ENCODE assay signal across 8 cellular contexts in the genomic region with DNA sequence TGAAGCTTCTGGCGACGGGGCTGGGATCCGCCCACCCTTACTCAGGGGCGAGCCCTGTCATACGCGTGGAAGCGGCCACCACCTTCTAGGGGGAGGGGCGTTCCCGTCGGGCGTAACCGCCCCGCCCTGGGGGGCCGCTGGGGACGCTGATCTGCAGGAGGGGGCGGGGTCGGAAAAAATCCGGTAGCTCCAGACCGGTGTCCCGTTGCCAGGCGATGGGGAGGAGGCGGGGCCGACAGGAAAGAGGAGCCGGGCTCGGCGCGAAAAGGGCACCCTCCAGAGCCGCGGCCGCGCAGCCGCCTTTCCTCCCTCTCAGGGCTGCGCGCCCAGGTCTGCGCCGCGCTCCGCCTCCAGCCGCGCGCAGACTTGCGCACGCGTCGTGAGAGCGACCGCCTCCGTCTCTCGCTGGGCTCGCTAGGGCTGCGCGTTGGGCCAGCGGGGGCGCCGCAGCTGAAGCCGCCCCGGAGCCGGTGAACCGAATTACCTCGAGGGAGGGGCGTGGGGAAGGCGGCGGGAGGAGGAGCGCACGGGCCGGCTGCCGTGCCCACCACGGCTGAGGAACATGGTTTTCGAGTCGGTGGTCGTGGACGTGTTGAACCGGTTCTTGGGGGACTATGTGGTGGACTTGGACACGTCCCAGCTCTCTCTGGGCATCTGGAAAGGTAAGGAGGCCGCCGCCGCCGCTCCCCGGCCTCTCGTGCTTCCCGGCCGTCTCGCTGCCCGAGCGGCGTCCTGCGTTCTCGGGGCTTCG. TPM values are rescaled to one million over a fixed set of nuclear protein-coding genes. Genes with fewer than 3 reads are reported as not detected.
A peak's percentile ranks its signal among the peaks of the same experiment; 100 is the strongest.
DNase-seq lines count a peak whose midpoint lies in the region; ATAC-seq and FAIRE-seq lines count a peak whose summit lies in the region.

TSS of gene VPS13A (plus strand) at position 392 of the 751 bp plus-strand sequence. CDS start at position 563, 171 bp downstream.

- H3K36me3 ChIP-seq in mesodermal cell (ENCODE audit: control insufficient read depth, insufficient read depth, low read length): no peaks in the 10 kb centered on the region

- ATAC-seq in GM21367 (IDR thresholded peaks at IDR 0.05; ENCODE audit: unreplicated experiment): peak; percentile 78

- H3K27ac ChIP-seq in mesodermal cell (ENCODE audit: low read depth, low read length, severe bottlenecking): peak within 1 kb of the TSS; percentile 70

- peak; percentile 95 for FAIRE-seq in HTR-8/SVneo (lab: Jason Lieb, UNC)

- peak within 1 kb of the TSS; percentile 89 for H3K4me3 ChIP-seq in mesodermal cell (ENCODE audit: extremely low read depth, insufficient read depth, low read length, poor library complexity, severe bottlenecking)

- peaks cover 4% of the 10 kb centered on the region for H3K4me1 ChIP-seq in mesodermal cell (ENCODE audit: control insufficient read depth, insufficient read depth, low read length, poor library complexity, severe bottlenecking)

- H3K9me3 ChIP-seq in mesodermal cell (ENCODE audit: control insufficient read depth, low read length): no peaks in the 10 kb centered on the region

- WGBS in mesodermal cell (ENCODE audit: insufficient coverage in 2 of 2), 2 experiments: 0% methylated on average over 48 to 54 of the region's 89 CpGs

- in situ Hi-C loops in Caki2 (cut with HindIII; ENCODE audit: low pct_unique_long_range_greater_than_20kb, low sequenced_read_pairs): no loop called here
- in situ Hi-C loops in endometrial microvascular endothelial cells (cut with HindIII; ENCODE audit: inconsistent ontology term, low pct_unique_long_range_greater_than_20kb, low sequenced_read_pairs): no loop called here

- DNase-seq in Caki2 (ENCODE audit: low read depth) (peak; percentile 96), HTR-8/SVneo (ENCODE audit: insufficient read length, low spot score) (peak; percentile 89), NOMO-1 treated with DMSO at 0.1 percent for 48 hours (lab: John Stamatoyannopoulos, UW; ENCODE audit: unreplicated experiment) (peak; percentile 71)
- DNase-seq in activated CD8-positive, alpha-beta memory T cell treated with anti-CD3 and anti-CD28 coated beads for 48 hours (ENCODE audit: low read depth in 2 of 3, low spot score in 2 of 3): peak; percentile 81 to 95 (median 93)
- DNase-seq in stimulated activated CD8-positive, alpha-beta memory T cell treated with anti-CD3 and anti-CD28 coated beads, Interleukin-15, amount 100 ng/mL, for 48 hours (ENCODE audit: low read depth in 2 of 2): peak; percentile 96 to 97

RNA-seq across cellular contexts. Expression of gene VPS13A, which starts in this region (rescaled TPM):
- total RNA-seq in Caki2 (2014; rRNA removed; shearing (Covaris generic); ENCODE audit: low replicate concordance): 2.6 and 4.6 TPM in 2 replicates
- 11.3 TPM for total RNA-seq in endometrial microvascular endothelial cells (ENCODE audit: inconsistent ontology term)
- 11.3 TPM for polyA plus RNA-seq in mesodermal cell (2013, experiment 1 of 2)
- 13.5 TPM for polyA plus RNA-seq in mesodermal cell (2013, experiment 2 of 2)

Comparison
In these comparisons a context has a peak if more than half of its experiments do, and no peak if none do; other contexts are left out.
1. Peak in every context shown above with its lines: DNase-seq, ATAC-seq, H3K4me3 ChIP-seq and H3K27ac ChIP-seq.